ENCODE assay signal across 8 cellular contexts in the genomic region with DNA sequence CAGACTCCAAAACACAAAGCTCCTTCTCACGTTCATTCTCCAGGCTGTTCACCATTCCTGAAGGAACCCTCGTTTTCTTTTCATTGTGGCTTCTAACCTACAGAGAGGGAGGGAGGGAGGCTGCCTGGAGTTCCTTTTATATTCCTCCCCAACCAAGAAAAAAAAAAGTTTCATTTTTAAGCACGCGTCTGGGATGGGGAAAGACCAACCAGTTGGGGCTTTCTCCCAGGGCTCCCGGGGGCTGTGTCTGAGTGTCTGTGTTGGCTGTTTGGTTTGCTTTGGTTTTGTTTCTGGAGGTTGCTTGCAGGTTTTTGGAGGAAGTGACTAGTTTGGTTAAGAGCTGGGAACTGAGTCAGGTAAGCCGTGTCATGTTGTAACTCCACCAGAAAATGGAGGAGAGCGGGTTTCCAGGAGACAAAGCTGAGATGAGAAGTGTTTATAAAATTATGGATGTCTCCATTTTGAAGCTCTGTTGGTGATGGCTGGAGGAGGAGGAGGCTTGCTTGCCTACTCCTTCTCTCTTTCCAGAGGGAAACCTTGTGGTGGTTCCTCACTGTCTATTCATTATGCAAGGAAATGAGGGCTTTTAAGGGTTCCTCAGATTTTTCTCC. TPM values are rescaled to one million over a fixed set of nuclear protein-coding genes. Genes with fewer than 3 reads are reported as not detected.
DNase-seq lines count a peak whose midpoint lies in the region; ATAC-seq, FAIRE-seq and TF ChIP-seq lines count a peak whose summit lies in the region.

No MANE protein-coding gene starts in this region.

- WGBS in body of pancreas, 2 donors, result 38 to 48% methylated on average over 7 of the region's 7 CpGs
- WGBS in testis, 2 donors, result 7% methylated on average over 7 of the region's 7 CpGs

- TF ChIP-seq CTCF in HFFc6 (IDR thresholded peaks at IDR 0.05), result no peak
- no peak for TF ChIP-seq CTCF in body of pancreas (IDR thresholded peaks at IDR 0.05)
- TF ChIP-seq CTCF in kidney (IDR thresholded peaks at IDR 0.05; ENCODE audit: borderline replicate concordance, extremely low read depth, insufficient read depth), result no peak
- TF ChIP-seq CTCF in testis (IDR thresholded peaks at IDR 0.05), result no peak

- no peaks in the 10 kb centered on the region for H3K9me3 Mint-ChIP-seq in HFFc6

- intact Hi-C loops in body of pancreas (cut with DNase I) (no loop called here), kidney (cut with DNase I) (no loop called here), testis (cut with DNase I; ENCODE audit: low total_unique reads) (loop anchor here (10.0 kb wide), 1 partner anchor 60 kb away; no protein-coding TSS in a partner anchor)

- H3K9me3 ChIP-seq in body of pancreas, result no peaks in the 10 kb centered on the region
- H3K9me3 ChIP-seq in kidney (ENCODE audit: control insufficient read depth in 1 of 2, low read length in 2 of 2), result no peaks in the 10 kb centered on the region
- H3K9me3 ChIP-seq in testis, result no peaks in the 10 kb centered on the region

- TF ChIP-seq POLR2A in body of pancreas (IDR thresholded peaks at IDR 0.05) (no peak), testis (IDR thresholded peaks at IDR 0.05) (no peak)

- peak overlapping the region; percentile 94 for H3K4me3 Mint-ChIP-seq in HFFc6

- DNase-seq in AG08396 (ENCODE audit: low spot score), result peak; percentile 39
- DNase-seq in HFFc6, result peak; percentile 34
- DNase-seq in body of pancreas, result no peak
- DNase-seq in kidney, result no peak
- peak; percentile 47 for DNase-seq in testis
- no peak for DNase-seq in DMS 273 treated with DMSO at 0.1 percent for 48 hours (lab: John Stamatoyannopoulos, UW)
- no peak for DNase-seq in stimulated activated CD4-positive, alpha-beta T cell treated with anti-CD3 and anti-CD28 coated beads, Interleukin-2, amount 100 ng/mL, for 24 hours
- no peak for DNase-seq in stimulated activated CD8-positive, alpha-beta memory T cell treated with anti-CD3 and anti-CD28 coated beads, Interleukin-4, amount 100 ng/mL, for 48 hours

- H3K36me3 Mint-ChIP-seq in HFFc6 (ENCODE audit: low read depth), result no peaks in the 10 kb centered on the region

- H3K27ac ChIP-seq in body of pancreas (peak overlapping the region in 3 of 4 donors; percentile 41 to 69 (median 67)), kidney (ENCODE audit: low read depth in 2 of 2, low read length in 2 of 2) (peak overlapping the region; percentile 83 to 90), testis (peak overlapping the region; percentile 85 to 89)

- H3K27me3 Mint-ChIP-seq in HFFc6 (ENCODE audit: insufficient read depth), result peaks cover 20% of the 10 kb centered on the region

- peaks cover 42% of the 10 kb centered on the region for H3K4me1 ChIP-seq in body of pancreas
- peaks cover 16 to 35% of the 10 kb centered on the region in 2 donors for H3K4me1 ChIP-seq in kidney (ENCODE audit: control insufficient read depth in 1 of 2, insufficient read depth in 1 of 2, low read depth in 1 of 2, low read length in 2 of 2)
- H3K4me1 ChIP-seq in testis, result peaks cover 19% of the 10 kb centered on the region

- H3K4me1 Mint-ChIP-seq in HFFc6 (ENCODE audit: low read depth), result peaks cover 62% of the 10 kb centered on the region

- H3K27me3 ChIP-seq in body of pancreas (peaks cover 0 to 18% of the 10 kb centered on the region in 2 donors), testis (no peaks in the 10 kb centered on the region)

- no peak for ATAC-seq in body of pancreas

- peak overlapping the region in 1 of 2 donors; percentile 39 for H3K4me3 ChIP-seq in body of pancreas
- peak overlapping the region; percentile 83 to 90 for H3K4me3 ChIP-seq in kidney (ENCODE audit: low read length in 2 of 2)
- peak overlapping the region; percentile 78 to 82 for H3K4me3 ChIP-seq in testis

- no peak for FAIRE-seq in kidney (lab: Jason Lieb, UNC)

- H3K27ac Mint-ChIP-seq in HFFc6, result peak overlapping the region; percentile 88

- no peaks in the 10 kb centered on the region for H3K36me3 ChIP-seq in body of pancreas (replicated peaks in 1 of 2; ENCODE audit: insufficient read depth in 1 of 2, low read depth in 2 of 2)
- no peaks in the 10 kb centered on the region for H3K36me3 ChIP-seq in kidney (ENCODE audit: control insufficient read depth in 1 of 2, insufficient read depth in 2 of 2, low read length in 2 of 2)
- no peaks in the 10 kb centered on the region for H3K36me3 ChIP-seq in testis (ENCODE audit: low read depth, missing control alignments)

- peak overlapping the region; percentile 76 to 78 for H3K9ac ChIP-seq in kidney (ENCODE audit: low read length in 2 of 2)

RNA-seq across cellular contexts. Expression of a gene that starts 1.7 kb away (rescaled TPM):
- 10 to 100 TPM; 10.1 to 18.9 (median 15.6) TPM for total RNA-seq in HFFc6 (2021; fragmentation: NEBNext Ultra II Directional; extraction: Animal tissue kit (Norgen Biotek cat#: 25700))
- 1 to 10 TPM; 4.7 to 8.9 TPM for total RNA-seq in body of pancreas
- 47.0 TPM for total RNA-seq in kidney
- 1.8 TPM for polyA plus RNA-seq in kidney (ENCODE audit: insufficient read depth, low read depth, low replicate concordance)
- total RNA-seq in testis, result 10 to 100 TPM; 53.2 to 61.6 TPM
- polyA plus RNA-seq in testis (ENCODE audit: insufficient read depth, low read depth, low replicate concordance), result 31.5 TPM

Comparison
In these comparisons a context has a peak if more than half of its experiments do, and no peak if none do; other contexts are left out.
1. DNase-seq: peak in AG08396 (single experiment), HFFc6 (single experiment) and testis (single experiment); none in body of pancreas (0 of 4), kidney (single experiment), DMS 273 treated with DMSO at 0.1 percent for 48 hours (single experiment), stimulated activated CD4-positive, alpha-beta T cell treated with anti-CD3 and anti-CD28 coated beads, Interleukin-2, amount 100 ng/mL, for 24 hours (0 of 2) and stimulated activated CD8-positive, alpha-beta memory T cell treated with anti-CD3 and anti-CD28 coated beads, Interleukin-4, amount 100 ng/mL, for 48 hours (single experiment).
2. Peak in every context shown above with its lines, with median percentiles within 50 percentile points of each other: H3K27ac ChIP-seq.